In genomic region chr1:27103498-27103897, GRCh38 we compare ENCODE assay signal across 13 cellular contexts. TPM values are rescaled to one million over a fixed set of nuclear protein-coding genes. Genes with fewer than 3 reads are reported as not detected.
DNase-seq lines count a peak whose midpoint lies in the region; FAIRE-seq lines count a peak whose summit lies in the region.
"Had no signal": no experiment of that assay in that cellular context is flagged by ENCODE, and none has a peak within 500 bp of the region (broad histone marks: within the 10 kb centered on the region; RNA-seq: fewer than 3 reads in every experiment).

No MANE protein-coding gene starts in this region.

- H3K36me3 Mint-ChIP-seq in activated CD4-positive, alpha-beta T cell treated with anti-CD3 and anti-CD28 coated beads, Interleukin-2, amount 10 ng/mL, durations not matched to agents 7 days and 5 days (ENCODE audit: low read depth): peaks cover 2% of the 10 kb centered on the region

- no peaks in the 10 kb centered on the region for H3K36me3 ChIP-seq in endocrine pancreas (ENCODE audit: control insufficient read depth, insufficient read depth, low read length)

- peak overlapping the region; percentile 11 for H3K9ac ChIP-seq in endocrine pancreas (ENCODE audit: control insufficient read depth, insufficient read depth, low read length)
- H3K9ac ChIP-seq: BLaER1 had no signal

- no peak overlapping the region for H3K4me3 Mint-ChIP-seq in activated CD4-positive, alpha-beta T cell treated with anti-CD3 and anti-CD28 coated beads, Interleukin-2, amount 10 ng/mL, durations not matched to agents 7 days and 5 days
- H3K4me3 Mint-ChIP-seq: IgD-negative memory B cell had no signal

- no peak overlapping the region for H3K4me3 ChIP-seq in endocrine pancreas (ENCODE audit: control insufficient read depth, insufficient read depth, low read length)
- H3K4me3 ChIP-seq: BLaER1 had no signal

- FAIRE-seq in urothelium cell line (lab: Jason Lieb, UNC): peak; percentile 74

- no peaks in the 10 kb centered on the region for H3K9me3 ChIP-seq in endocrine pancreas (ENCODE audit: control insufficient read depth, low read length)
- H3K9me3 ChIP-seq: BLaER1 had no signal

- POLR2A ChIA-PET in activated CD4-positive, alpha-beta T cell treated with anti-CD3 and anti-CD28 coated beads, Interleukin-2, amount 10 ng/mL, durations not matched to agents 7 days and 5 days (lab: Charles Lee): no interaction called here

- CTCF ChIA-PET in activated CD4-positive, alpha-beta T cell treated with anti-CD3 and anti-CD28 coated beads, Interleukin-2, amount 10 ng/mL, durations not matched to agents 7 days and 5 days (lab: Charles Lee): interaction anchor here (0.8 to 12.5 kb wide), 9 partner anchors 9 to 197 kb away, joined by 3 to 166 read pairs (median 6); no protein-coding TSS in a partner anchor

- no peaks in the 10 kb centered on the region for H3K9me3 Mint-ChIP-seq in activated CD4-positive, alpha-beta T cell treated with anti-CD3 and anti-CD28 coated beads, Interleukin-2, amount 10 ng/mL, durations not matched to agents 7 days and 5 days
- H3K9me3 Mint-ChIP-seq: IgD-negative memory B cell had no signal

- H3K27me3 Mint-ChIP-seq in activated CD4-positive, alpha-beta T cell treated with anti-CD3 and anti-CD28 coated beads, Interleukin-2, amount 10 ng/mL, durations not matched to agents 7 days and 5 days: no peaks in the 10 kb centered on the region
- H3K27me3 Mint-ChIP-seq: IgD-negative memory B cell had no signal

- peak overlapping the region; percentile 46 for H3K27ac Mint-ChIP-seq in activated CD4-positive, alpha-beta T cell treated with anti-CD3 and anti-CD28 coated beads, Interleukin-2, amount 10 ng/mL, durations not matched to agents 7 days and 5 days

- no peaks in the 10 kb centered on the region for H3K27me3 ChIP-seq in endocrine pancreas (ENCODE audit: control insufficient read depth, insufficient read depth, low read length)
- H3K27me3 ChIP-seq: BLaER1 had no signal

- peaks cover 10% of the 10 kb centered on the region for H3K4me1 Mint-ChIP-seq in activated CD4-positive, alpha-beta T cell treated with anti-CD3 and anti-CD28 coated beads, Interleukin-2, amount 10 ng/mL, durations not matched to agents 7 days and 5 days

- no peaks in the 10 kb centered on the region for H3K4me1 ChIP-seq in endocrine pancreas (ENCODE audit: control insufficient read depth, insufficient read depth, low read length)

- no peak for DNase-seq in activated CD4-positive, alpha-beta T cell treated with anti-CD3 and anti-CD28 coated beads, Interleukin-2, amount 10 ng/mL, durations not matched to agents 7 days and 5 days
- DNase-seq in activated CD4-positive, alpha-beta T cell treated with anti-CD3 and anti-CD28 coated beads for 48 hours: no peak
- DNase-seq in NAMALWA (ENCODE audit: low spot score) (peak; percentile 29), urothelium cell line (ENCODE audit: low spot score) (no peak), GM19240 (ENCODE audit: insufficient read length, low spot score) (no peak)
- DNase-seq in stimulated activated CD8-positive, alpha-beta memory T cell treated with anti-CD3 and anti-CD28 coated beads, Interleukin-4, amount 100 ng/mL, for 48 hours: no peak
- DNase-seq: DMS153, H7, NCI-H1092, PC-3 had no signal

RNA-seq across cellular contexts. Expression of gene SLC9A1, which starts 51.4 kb away (rescaled TPM):
- total RNA-seq in activated CD4-positive, alpha-beta T cell treated with anti-CD3 and anti-CD28 coated beads, Interleukin-2, amount 10 ng/mL, durations not matched to agents 7 days and 5 days: 10 to 100 TPM; 24.8 to 32.4 TPM
